In the genomic region with DNA sequence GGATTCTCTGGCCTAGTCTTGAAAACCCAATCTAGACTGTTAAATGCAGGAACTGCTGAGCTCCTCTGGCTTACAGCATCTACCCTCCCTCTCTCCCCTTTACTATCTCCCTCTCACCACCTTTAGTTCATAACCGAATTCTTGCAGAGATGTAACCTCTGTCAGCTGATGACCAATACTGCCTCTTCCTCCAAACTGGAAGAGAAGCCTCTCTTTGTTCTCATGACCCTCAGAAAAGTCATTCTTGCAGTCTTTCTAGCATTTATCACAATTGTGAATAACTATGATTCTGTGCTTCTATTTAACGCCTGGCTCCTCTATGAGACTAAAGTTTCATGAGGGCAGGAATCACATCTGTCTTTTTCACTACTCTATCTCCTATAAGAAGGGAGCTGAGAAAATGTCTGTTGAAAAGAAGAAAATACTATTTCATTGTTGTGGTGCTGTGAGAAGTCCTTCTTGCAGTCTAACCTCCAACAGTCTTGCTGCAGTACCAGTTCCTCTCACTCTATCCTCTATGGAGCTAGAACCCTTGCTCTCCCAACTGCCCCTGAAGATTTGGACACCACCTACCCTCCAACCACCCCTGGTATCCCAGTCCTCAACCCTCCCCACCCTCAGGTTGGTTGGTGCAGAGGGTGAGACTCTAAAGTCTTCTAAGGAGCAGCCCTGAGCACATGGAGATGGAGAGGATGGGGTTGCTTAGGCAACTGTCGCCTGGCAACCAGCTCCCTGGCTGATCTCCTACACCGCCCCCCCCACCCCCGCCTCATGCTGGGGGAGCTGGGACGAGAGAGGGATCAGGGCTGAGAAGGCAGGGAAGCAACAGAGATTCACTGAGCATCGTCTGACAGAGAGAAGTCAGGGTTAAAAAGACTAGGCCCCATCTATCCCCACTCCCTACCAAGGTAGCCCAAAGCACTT, we compare ENCODE assay signal across 1 cellular context.
TF ChIP-seq lines count a peak whose summit lies in the region.

No MANE protein-coding gene starts in this region.

TF ChIP-seq in SK-N-SH treated with all-trans-retinoic acid at 6 μM for 48 hours, 23 proteins besides CTCF, POLR2A, EP300 and RAD21 (continued from another document):
- TF ChIP-seq TSHZ2 (CRISPR knock-in tag; IDR thresholded peaks at IDR 0.05): no peak
- no peak for TF ChIP-seq PPARA (CRISPR knock-in tag; IDR thresholded peaks at IDR 0.05; ENCODE audit: borderline replicate concordance)
